ENCODE assay signal across 36 cellular contexts in the genomic region with DNA sequence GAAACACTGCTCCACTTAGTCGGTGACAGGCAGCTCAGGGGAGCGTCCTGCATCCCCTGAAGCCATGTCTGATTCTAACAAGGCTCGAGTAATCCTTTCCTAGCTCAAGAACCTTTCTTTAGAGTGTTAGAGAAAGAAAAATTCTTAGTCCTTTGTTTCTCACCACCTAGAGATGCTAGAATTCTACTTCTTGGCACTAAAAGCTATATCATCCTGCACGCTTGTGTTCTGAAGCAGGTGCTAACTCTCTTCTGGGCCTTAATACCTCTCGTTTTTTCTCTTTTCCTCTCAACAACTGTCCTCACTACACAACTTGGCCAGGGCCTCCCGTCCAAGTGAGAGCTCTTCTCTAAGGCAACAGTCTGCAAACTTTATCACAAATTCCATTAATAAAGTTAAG. TPM values are rescaled to one million over a fixed set of nuclear protein-coding genes. Genes with fewer than 3 reads are reported as not detected.
"Had no signal": no experiment of that assay in that cellular context is flagged by ENCODE, and none has a peak within 500 bp of the region (broad histone marks: within the 10 kb centered on the region; RNA-seq: fewer than 3 reads in every experiment).

A gene (minus strand): TSS at position 101 of the 400 bp plus-strand sequence. CDS start 2,838 bp downstream, outside the sequence.

- DNase-seq: activated CD4-positive, alpha-beta memory T cell treated with anti-CD3 and anti-CD28 coated beads, Interleukin-2, amount 10 ng/mL, durations not matched to agents 7 days and 5 days; activated CD4-positive, alpha-beta T cell treated with anti-CD3 and anti-CD28 coated beads for 1 hour; activated CD4-positive, alpha-beta T cell treated with anti-CD3 and anti-CD28 coated beads for 48 hours; activated CD4-positive, CD25-positive, alpha-beta regulatory T cell; activated CD8-positive, alpha-beta memory T cell treated with anti-CD3 and anti-CD28 coated beads for 24 hours; activated effector memory CD4-positive, alpha-beta T cell treated with anti-CD3 and anti-CD28 coated beads, Interleukin-2, amount 50 U/mL, for 16 hours; activated naive CD4-positive, alpha-beta T cell; activated naive CD4-positive, alpha-beta T cell treated with anti-CD3 and anti-CD28 coated beads, Interleukin-2, amount 50 U/mL, for 16 hours; activated naive CD8-positive, alpha-beta T cell treated with anti-CD3 and anti-CD28 coated beads for 36 hours; activated T-cell treated with anti-CD3 and anti-CD28 coated beads, Interleukin-2, amount 50 U/mL, for 1 hour; activated T-cell treated with anti-CD3 and anti-CD28 coated beads, Interleukin-2, amount 50 U/mL, for 72 hours; amniotic stem cell; aorta; brain microvascular endothelial cell; central memory CD4-positive, alpha-beta T cell; KG1; NCI-H1105; NCI-H1417 treated with DMSO at 0.1 percent for 48 hours; NCI-H1694 treated with DMSO at 0.1 percent for 48 hours; NCI-H2029; NCI-H345; NCI-H524 treated with DMSO at 0.1 percent for 48 hours; NK-92 treated with Interleukin-12 subunit alpha and Interleukin-12 subunit beta, amount 100 ng/mL, for 24 hours; SHP77; SJCRH30; T1000; WERI-Rb-1 had no signal

- H3K27me3 ChIP-seq: brain microvascular endothelial cell, SJCRH30 had no signal

- H3K27ac ChIP-seq: brain microvascular endothelial cell, SJCRH30, SK-N-MC, WERI-Rb-1 had no signal

- H3K9me3 ChIP-seq: SJCRH30 had no signal

- H3K4me1 ChIP-seq: SJCRH30 had no signal

- H3K36me3 ChIP-seq: brain microvascular endothelial cell, SJCRH30, WERI-Rb-1 had no signal

- ATAC-seq: activated CD8-positive, alpha-beta memory T cell treated with anti-CD3 and anti-CD28 coated beads, Interleukin-2, amount 10 ng/mL, durations not matched to agents 7 days and 5 days; activated T-helper 17 cell treated with anti-CD3 and anti-CD28 coated beads, Interleukin-2, amount 50 U/mL, for 72 hours had no signal

- H3K4me3 ChIP-seq: SJCRH30, SK-N-MC had no signal

RNA-seq across cellular contexts. Expression of the gene that starts here (rescaled TPM):
- total RNA-seq: activated CD4-positive, alpha-beta memory T cell treated with anti-CD3 and anti-CD28 coated beads, Interleukin-2, amount 10 ng/mL, durations not matched to agents 7 days and 5 days; activated CD8-positive, alpha-beta memory T cell treated with anti-CD3 and anti-CD28 coated beads, Interleukin-2, amount 10 ng/mL, durations not matched to agents 7 days and 5 days; activated naive CD8-positive, alpha-beta T cell treated with anti-CD3 and anti-CD28 coated beads for 36 hours; activated T-cell treated with anti-CD3 and anti-CD28 coated beads, Interleukin-2, amount 50 U/mL, for 72 hours; activated T-helper 17 cell treated with anti-CD3 and anti-CD28 coated beads, Interleukin-2, amount 50 U/mL, for 72 hours; aorta; cerebellum; LHCN-M2; NCI-H460; OCI-LY7; SJCRH30; T-helper 1 cell treated with Interleukin-12 subunit alpha and Interleukin-12 subunit beta and Interleukin-4 antibody, amounts not matched to agents 30 ng/mL and 1 ng/mL, for 36 hours; T-helper 2 cell treated with Interferon-gamma antibody and Interleukin-4, amounts not matched to agents 100 ng/mL and 5 ng/mL, for 36 hours had no signal
- polyA plus RNA-seq: aorta had no signal
